Comparison of ENCODE assay signal across 1 cellular context in the genomic region with DNA sequence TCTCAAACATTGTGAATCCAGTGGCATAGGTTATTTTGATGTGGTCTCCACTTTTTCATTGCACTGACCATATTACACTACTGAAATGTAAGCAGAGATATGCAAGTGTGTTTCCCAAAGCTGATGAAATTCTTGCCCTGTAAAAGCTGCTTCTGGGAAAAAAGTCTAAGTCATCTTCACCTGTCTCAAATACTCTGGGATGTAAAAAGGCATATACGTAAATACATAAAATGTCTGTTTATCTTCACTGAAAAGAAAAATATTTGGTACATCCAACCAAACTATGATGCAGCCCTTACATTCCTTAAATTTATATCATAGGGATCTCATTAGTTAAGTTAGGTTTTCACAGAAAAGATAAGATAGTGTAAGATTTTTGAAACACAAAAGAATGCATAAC.
TF ChIP-seq lines count a peak whose summit lies in the region.

No MANE protein-coding gene starts in this region.

TF ChIP-seq in GM23338, 12 proteins besides CTCF, POLR2A, EP300 and RAD21 (continued from another document):
- TF ChIP-seq, protein P1, sequence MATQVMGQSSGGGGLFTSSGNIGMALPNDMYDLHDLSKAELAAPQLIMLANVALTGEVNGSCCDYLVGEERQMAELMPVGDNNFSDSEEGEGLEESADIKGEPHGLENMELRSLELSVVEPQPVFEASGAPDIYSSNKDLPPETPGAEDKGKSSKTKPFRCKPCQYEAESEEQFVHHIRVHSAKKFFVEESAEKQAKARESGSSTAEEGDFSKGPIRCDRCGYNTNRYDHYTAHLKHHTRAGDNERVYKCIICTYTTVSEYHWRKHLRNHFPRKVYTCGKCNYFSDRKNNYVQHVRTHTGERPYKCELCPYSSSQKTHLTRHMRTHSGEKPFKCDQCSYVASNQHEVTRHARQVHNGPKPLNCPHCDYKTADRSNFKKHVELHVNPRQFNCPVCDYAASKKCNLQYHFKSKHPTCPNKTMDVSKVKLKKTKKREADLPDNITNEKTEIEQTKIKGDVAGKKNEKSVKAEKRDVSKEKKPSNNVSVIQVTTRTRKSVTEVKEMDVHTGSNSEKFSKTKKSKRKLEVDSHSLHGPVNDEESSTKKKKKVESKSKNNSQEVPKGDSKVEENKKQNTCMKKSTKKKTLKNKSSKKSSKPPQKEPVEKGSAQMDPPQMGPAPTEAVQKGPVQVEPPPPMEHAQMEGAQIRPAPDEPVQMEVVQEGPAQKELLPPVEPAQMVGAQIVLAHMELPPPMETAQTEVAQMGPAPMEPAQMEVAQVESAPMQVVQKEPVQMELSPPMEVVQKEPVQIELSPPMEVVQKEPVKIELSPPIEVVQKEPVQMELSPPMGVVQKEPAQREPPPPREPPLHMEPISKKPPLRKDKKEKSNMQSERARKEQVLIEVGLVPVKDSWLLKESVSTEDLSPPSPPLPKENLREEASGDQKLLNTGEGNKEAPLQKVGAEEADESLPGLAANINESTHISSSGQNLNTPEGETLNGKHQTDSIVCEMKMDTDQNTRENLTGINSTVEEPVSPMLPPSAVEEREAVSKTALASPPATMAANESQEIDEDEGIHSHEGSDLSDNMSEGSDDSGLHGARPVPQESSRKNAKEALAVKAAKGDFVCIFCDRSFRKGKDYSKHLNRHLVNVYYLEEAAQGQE (IDR thresholded peaks at IDR 0.05; ENCODE audit: unreplicated experiment): no peak
- TF ChIP-seq CREB1 (CRISPR knock-in tag; IDR thresholded peaks at IDR 0.05; ENCODE audit: low read depth) (no peak), POLR2AphosphoS5 (IDR thresholded peaks at IDR 0.05; ENCODE audit: low read depth) (no peak), ZNF331 (CRISPR knock-in tag; IDR thresholded peaks at IDR 0.05; ENCODE audit: low read depth) (no peak), STAT1 (IDR thresholded peaks at IDR 0.05; ENCODE audit: unreplicated experiment) (no peak), EZH2 (IDR thresholded peaks at IDR 0.05; ENCODE audit: low read depth, unreplicated experiment) (no peak), NANOG (IDR thresholded peaks at IDR 0.05; ENCODE audit: borderline replicate concordance) (no peak), EZH2phosphoT487 (IDR thresholded peaks at IDR 0.05; ENCODE audit: unreplicated experiment) (no peak), JUNB (IDR thresholded peaks at IDR 0.05; ENCODE audit: unreplicated experiment) (no peak), ZNF114 (CRISPR knock-in tag; IDR thresholded peaks at IDR 0.05) (no peak)
- TF ChIP-seq, protein P2, sequence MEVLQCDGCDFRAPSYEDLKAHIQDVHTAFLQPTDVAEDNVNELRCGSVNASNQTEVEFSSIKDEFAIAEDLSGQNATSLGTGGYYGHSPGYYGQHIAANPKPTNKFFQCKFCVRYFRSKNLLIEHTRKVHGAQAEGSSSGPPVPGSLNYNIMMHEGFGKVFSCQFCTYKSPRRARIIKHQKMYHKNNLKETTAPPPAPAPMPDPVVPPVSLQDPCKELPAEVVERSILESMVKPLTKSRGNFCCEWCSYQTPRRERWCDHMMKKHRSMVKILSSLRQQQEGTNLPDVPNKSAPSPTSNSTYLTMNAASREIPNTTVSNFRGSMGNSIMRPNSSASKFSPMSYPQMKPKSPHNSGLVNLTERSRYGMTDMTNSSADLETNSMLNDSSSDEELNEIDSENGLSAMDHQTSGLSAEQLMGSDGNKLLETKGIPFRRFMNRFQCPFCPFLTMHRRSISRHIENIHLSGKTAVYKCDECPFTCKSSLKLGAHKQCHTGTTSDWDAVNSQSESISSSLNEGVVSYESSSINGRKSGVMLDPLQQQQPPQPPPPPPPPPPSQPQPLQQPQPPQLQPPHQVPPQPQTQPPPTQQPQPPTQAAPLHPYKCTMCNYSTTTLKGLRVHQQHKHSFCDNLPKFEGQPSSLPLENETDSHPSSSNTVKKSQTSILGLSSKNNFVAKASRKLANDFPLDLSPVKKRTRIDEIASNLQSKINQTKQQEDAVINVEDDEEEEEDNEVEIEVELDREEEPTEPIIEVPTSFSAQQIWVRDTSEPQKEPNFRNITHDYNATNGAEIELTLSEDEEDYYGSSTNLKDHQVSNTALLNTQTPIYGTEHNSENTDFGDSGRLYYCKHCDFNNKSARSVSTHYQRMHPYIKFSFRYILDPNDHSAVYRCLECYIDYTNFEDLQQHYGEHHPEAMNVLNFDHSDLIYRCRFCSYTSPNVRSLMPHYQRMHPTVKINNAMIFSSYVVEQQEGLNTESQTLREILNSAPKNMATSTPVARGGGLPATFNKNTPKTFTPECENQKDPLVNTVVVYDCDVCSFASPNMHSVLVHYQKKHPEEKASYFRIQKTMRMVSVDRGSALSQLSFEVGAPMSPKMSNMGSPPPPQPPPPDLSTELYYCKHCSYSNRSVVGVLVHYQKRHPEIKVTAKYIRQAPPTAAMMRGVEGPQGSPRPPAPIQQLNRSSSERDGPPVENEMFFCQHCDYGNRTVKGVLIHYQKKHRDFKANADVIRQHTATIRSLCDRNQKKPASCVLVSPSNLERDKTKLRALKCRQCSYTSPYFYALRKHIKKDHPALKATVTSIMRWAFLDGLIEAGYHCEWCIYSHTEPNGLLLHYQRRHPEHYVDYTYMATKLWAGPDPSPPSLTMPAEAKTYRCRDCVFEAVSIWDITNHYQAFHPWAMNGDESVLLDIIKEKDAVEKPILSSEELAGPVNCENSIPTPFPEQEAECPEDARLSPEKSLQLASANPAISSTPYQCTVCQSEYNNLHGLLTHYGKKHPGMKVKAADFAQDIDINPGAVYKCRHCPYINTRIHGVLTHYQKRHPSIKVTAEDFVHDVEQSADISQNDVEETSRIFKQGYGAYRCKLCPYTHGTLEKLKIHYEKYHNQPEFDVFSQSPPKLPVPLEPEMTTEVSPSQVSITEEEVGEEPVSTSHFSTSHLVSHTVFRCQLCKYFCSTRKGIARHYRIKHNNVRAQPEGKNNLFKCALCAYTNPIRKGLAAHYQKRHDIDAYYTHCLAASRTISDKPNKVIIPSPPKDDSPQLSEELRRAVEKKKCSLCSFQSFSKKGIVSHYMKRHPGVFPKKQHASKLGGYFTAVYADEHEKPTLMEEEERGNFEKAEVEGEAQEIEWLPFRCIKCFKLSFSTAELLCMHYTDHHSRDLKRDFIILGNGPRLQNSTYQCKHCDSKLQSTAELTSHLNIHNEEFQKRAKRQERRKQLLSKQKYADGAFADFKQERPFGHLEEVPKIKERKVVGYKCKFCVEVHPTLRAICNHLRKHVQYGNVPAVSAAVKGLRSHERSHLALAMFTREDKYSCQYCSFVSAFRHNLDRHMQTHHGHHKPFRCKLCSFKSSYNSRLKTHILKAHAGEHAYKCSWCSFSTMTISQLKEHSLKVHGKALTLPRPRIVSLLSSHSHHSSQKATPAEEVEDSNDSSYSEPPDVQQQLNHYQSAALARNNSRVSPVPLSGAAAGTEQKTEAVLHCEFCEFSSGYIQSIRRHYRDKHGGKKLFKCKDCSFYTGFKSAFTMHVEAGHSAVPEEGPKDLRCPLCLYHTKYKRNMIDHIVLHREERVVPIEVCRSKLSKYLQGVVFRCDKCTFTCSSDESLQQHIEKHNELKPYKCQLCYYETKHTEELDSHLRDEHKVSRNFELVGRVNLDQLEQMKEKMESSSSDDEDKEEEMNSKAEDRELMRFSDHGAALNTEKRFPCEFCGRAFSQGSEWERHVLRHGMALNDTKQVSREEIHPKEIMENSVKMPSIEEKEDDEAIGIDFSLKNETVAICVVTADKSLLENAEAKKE (CRISPR knock-in tag; IDR thresholded peaks at IDR 0.05): no peak
